ENCODE assay signal across 10 cellular contexts in genomic region chr12:79692249-79692619, GRCh38. TPM values are rescaled to one million over a fixed set of nuclear protein-coding genes. Genes with fewer than 3 reads are reported as not detected.
DNase-seq lines count a peak whose midpoint lies in the region; ATAC-seq and TF ChIP-seq lines count a peak whose summit lies in the region.
"Had no signal": no experiment of that assay in that cellular context is flagged by ENCODE, and none has a peak within 500 bp of the region (broad histone marks: within the 10 kb centered on the region; RNA-seq: fewer than 3 reads in every experiment).

No MANE protein-coding gene starts in this region.

- no peak for TF ChIP-seq CTCF in brain (conservative IDR thresholded peaks at IDR 0.05)
- TF ChIP-seq CTCF in type B pancreatic cell (conservative IDR thresholded peaks at IDR 0.05), result no peak

- ATAC-seq in HG03457 (IDR thresholded peaks at IDR 0.05; ENCODE audit: unreplicated experiment) (no peak), GM21447 (IDR thresholded peaks at IDR 0.05; ENCODE audit: unreplicated experiment) (no peak)

- H3K27ac Mint-ChIP-seq in brain, result peak overlapping the region in 3 of 5 experiments; percentile 38 to 86 (median 81)
- peak overlapping the region; percentile 90 for H3K27ac Mint-ChIP-seq in type B pancreatic cell
- H3K27ac Mint-ChIP-seq: activated CD4-positive, alpha-beta memory T cell treated with anti-CD3 and anti-CD28 coated beads for 36 hours had no signal

- peaks cover 42% of the 10 kb centered on the region for H3K27me3 Mint-ChIP-seq in brain
- peaks cover 12% of the 10 kb centered on the region for H3K27me3 Mint-ChIP-seq in type B pancreatic cell

- peak; percentile 63 for DNase-seq in NCI-H1105 treated with DMSO at 0.1 percent for 48 hours (lab: John Stamatoyannopoulos, UW)
- DNase-seq in NCI-H1105 (lab: John Stamatoyannopoulos, UW), result no peak
- peak; percentile 6 for DNase-seq in left kidney (ENCODE audit: low read depth, low spot score)
- DNase-seq in type B pancreatic cell (ENCODE audit: extremely low spot score, unreplicated experiment), result no peak
- DNase-seq in stimulated activated CD4-positive, alpha-beta T cell treated with anti-CD3 and anti-CD28 coated beads, Interleukin-4, amount 100 ng/mL, for 24 hours, result no peak
- DNase-seq: activated CD4-positive, alpha-beta memory T cell treated with anti-CD3 and anti-CD28 coated beads for 36 hours; effector CD8-positive, alpha-beta T cell had no signal

- H3K4me1 Mint-ChIP-seq in brain (peaks cover 32% of the 10 kb centered on the region), type B pancreatic cell (ENCODE audit: unreplicated experiment) (peaks cover 17% of the 10 kb centered on the region)

- peak overlapping the region; percentile 85 to 98 (median 92) for H3K4me3 Mint-ChIP-seq in brain
- H3K4me3 Mint-ChIP-seq in type B pancreatic cell, result peak overlapping the region; percentile 94
- H3K4me3 Mint-ChIP-seq: activated CD4-positive, alpha-beta memory T cell treated with anti-CD3 and anti-CD28 coated beads for 36 hours had no signal

- H3K9me3 Mint-ChIP-seq in brain (peaks cover 0 to 5% (median 0%) of the 10 kb centered on the region in 5 experiments), type B pancreatic cell (no peaks in the 10 kb centered on the region)
- H3K9me3 Mint-ChIP-seq: activated CD4-positive, alpha-beta memory T cell treated with anti-CD3 and anti-CD28 coated beads for 36 hours had no signal

- no peaks in the 10 kb centered on the region for H3K36me3 Mint-ChIP-seq in brain
- no peaks in the 10 kb centered on the region for H3K36me3 Mint-ChIP-seq in type B pancreatic cell
- H3K36me3 Mint-ChIP-seq: activated CD4-positive, alpha-beta memory T cell treated with anti-CD3 and anti-CD28 coated beads for 36 hours had no signal

RNA-seq across cellular contexts. Expression of gene PAWR, which starts 1.5 kb away (rescaled TPM):
- 5.7 TPM for polyA plus RNA-seq in brain (ENCODE audit: insufficient read depth, low read depth, low replicate concordance)
- 72.8 and 107 TPM in 2 replicates for total RNA-seq in type B pancreatic cell (ENCODE audit: low replicate concordance)

Comparison
In these comparisons a context has a peak if more than half of its experiments do, and no peak if none do; other contexts are left out.
1. DNase-seq: peak in NCI-H1105 treated with DMSO at 0.1 percent for 48 hours (single experiment) and left kidney (single experiment); none in NCI-H1105 (single experiment), type B pancreatic cell (single experiment) and stimulated activated CD4-positive, alpha-beta T cell treated with anti-CD3 and anti-CD28 coated beads, Interleukin-4, amount 100 ng/mL, for 24 hours (single experiment).